Comparison of ENCODE assay signal across 9 cellular contexts in the genomic region with DNA sequence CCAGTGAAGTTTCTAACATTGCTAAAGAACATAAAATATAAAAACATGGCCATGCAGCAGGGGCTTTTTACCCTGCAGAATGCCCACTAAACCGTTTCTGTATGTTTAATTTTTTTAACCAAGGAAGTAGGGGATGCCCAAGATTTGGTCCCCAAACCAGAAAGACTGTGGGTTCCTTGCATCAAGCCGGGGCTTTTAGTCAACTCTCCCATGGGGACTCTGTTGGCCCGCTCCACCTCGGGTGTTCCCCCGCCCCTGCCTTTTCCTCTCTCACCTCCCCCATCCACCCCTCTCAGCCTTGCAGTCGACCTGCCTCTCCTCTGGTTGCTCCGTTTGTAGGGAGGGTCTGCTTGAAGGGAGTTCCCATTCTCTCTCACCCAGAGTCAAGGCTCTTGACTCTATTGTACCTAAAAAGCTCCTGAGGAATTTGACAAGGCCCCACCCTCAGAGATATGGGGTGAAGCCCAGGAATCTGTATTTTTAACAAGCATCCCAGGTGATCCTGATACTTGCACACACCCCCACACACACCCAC.
DNase-seq lines count a peak whose midpoint lies in the region; ATAC-seq and TF ChIP-seq lines count a peak whose summit lies in the region.
"Had no signal": no experiment of that assay in that cellular context is flagged by ENCODE, and none has a peak within 500 bp of the region (broad histone marks: within the 10 kb centered on the region; RNA-seq: fewer than 3 reads in every experiment).

No MANE protein-coding gene starts in this region.

- H3K4me1 ChIP-seq in muscle layer of duodenum (ENCODE audit: control insufficient read depth in 1 of 2, insufficient read depth in 2 of 2, low read length in 2 of 2) = peaks cover 0 to 4% of the 10 kb centered on the region in 2 donors
- H3K4me1 ChIP-seq in stomach = peaks cover 0 to 14% (median 3%) of the 10 kb centered on the region in 4 donors

- H3K27ac Mint-ChIP-seq in activated T-cell treated with anti-CD3 and anti-CD28 coated beads, Interleukin-2, amount 50 U/mL, for 24 hours = peak overlapping the region; percentile 99

- DNase-seq in NK-92 treated with Interleukin-12 subunit alpha and Interleukin-12 subunit beta, amount 100 ng/mL, for 24 hours (lab: John Stamatoyannopoulos, UW) = peak; percentile 66
- DNase-seq in NK-92 (lab: John Stamatoyannopoulos, UW; ENCODE audit: unreplicated experiment) (no peak), stomach (no peak), 8988T (no peak), islet precursor cell (no peak)
- DNase-seq in activated T-cell treated with anti-CD3 and anti-CD28 coated beads, Interleukin-2, amount 50 U/mL, for 24 hours = peak; percentile 72

- H3K4me1 Mint-ChIP-seq in activated T-cell treated with anti-CD3 and anti-CD28 coated beads, Interleukin-2, amount 50 U/mL, for 24 hours (ENCODE audit: low read depth) = peaks cover 93% of the 10 kb centered on the region

- no peaks in the 10 kb centered on the region for H3K9me3 ChIP-seq in muscle layer of duodenum (ENCODE audit: control insufficient read depth in 1 of 2, low read length in 2 of 2)
- no peaks in the 10 kb centered on the region for H3K9me3 ChIP-seq in stomach

- H3K27me3 ChIP-seq in muscle layer of duodenum (ENCODE audit: low read depth, low read length) (no peaks in the 10 kb centered on the region), stomach (no peaks in the 10 kb centered on the region)

- TF ChIP-seq EP300 in stomach (IDR thresholded peaks at IDR 0.05) = no peak

- H3K4me3 Mint-ChIP-seq in activated T-cell treated with anti-CD3 and anti-CD28 coated beads, Interleukin-2, amount 50 U/mL, for 24 hours = peak overlapping the region; percentile 60

- H3K36me3 ChIP-seq in muscle layer of duodenum (ENCODE audit: control insufficient read depth in 1 of 2, insufficient read depth in 2 of 2, low read length in 2 of 2) = no peaks in the 10 kb centered on the region
- H3K36me3 ChIP-seq in stomach = no peaks in the 10 kb centered on the region

- H3K27me3 Mint-ChIP-seq in activated T-cell treated with anti-CD3 and anti-CD28 coated beads, Interleukin-2, amount 50 U/mL, for 24 hours = no peaks in the 10 kb centered on the region

- H3K36me3 Mint-ChIP-seq in activated T-cell treated with anti-CD3 and anti-CD28 coated beads, Interleukin-2, amount 50 U/mL, for 24 hours (ENCODE audit: low read depth) = peaks cover 11% of the 10 kb centered on the region

- TF ChIP-seq POLR2A in stomach (IDR thresholded peaks at IDR 0.05) = no peak

- TF ChIP-seq CTCF in stomach (IDR thresholded peaks at IDR 0.05) = no peak

- intact Hi-C loops in stomach (cut with DNase I; ENCODE audit: low total_unique reads) = no loop called here

- peak overlapping the region; percentile 16 for H3K27ac ChIP-seq in muscle layer of duodenum (ENCODE audit: low read length)
- peak overlapping the region in 4 of 5 donors; percentile 39 to 77 (median 46) for H3K27ac ChIP-seq in stomach
- H3K27ac ChIP-seq: 22Rv1 had no signal

- H3K9me3 Mint-ChIP-seq in activated T-cell treated with anti-CD3 and anti-CD28 coated beads, Interleukin-2, amount 50 U/mL, for 24 hours = peaks cover 9% of the 10 kb centered on the region

- no peak for ATAC-seq in GM19467 (IDR thresholded peaks at IDR 0.05; ENCODE audit: unreplicated experiment)

- H3K4me3 ChIP-seq in muscle layer of duodenum (ENCODE audit: low read depth in 1 of 2, low read length in 2 of 2) (no peak overlapping the region), stomach (no peak overlapping the region)

- 72 to 91% (median 77%) methylated on average over 7 of the region's 7 CpGs for WGBS in stomach, 5 donors

Comparison
In these comparisons a context has a peak if more than half of its experiments do, and no peak if none do; other contexts are left out.
1. DNase-seq: peak in NK-92 treated with Interleukin-12 subunit alpha and Interleukin-12 subunit beta, amount 100 ng/mL, for 24 hours (single experiment) and activated T-cell treated with anti-CD3 and anti-CD28 coated beads, Interleukin-2, amount 50 U/mL, for 24 hours (single experiment); none in NK-92 (single experiment), stomach (single experiment), 8988T (single experiment) and islet precursor cell (single experiment).